ENCODE assay signal across 16 cellular contexts in the genomic region with DNA sequence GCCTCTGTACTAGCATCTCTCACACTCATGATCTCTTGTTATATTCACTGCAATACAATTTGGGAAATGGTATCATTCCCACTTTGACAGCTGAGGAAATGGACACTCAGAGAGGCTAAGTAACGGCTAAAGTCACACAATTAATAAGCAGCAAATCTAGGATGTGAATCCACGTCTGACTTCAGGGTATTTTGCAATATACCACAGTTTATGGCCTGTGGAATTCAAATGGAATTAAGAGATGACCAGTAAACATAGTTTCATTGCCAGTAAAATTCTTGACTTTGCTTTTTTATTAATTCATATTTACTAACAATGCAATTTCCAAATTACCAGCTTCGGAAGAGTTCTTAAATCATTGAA.
DNase-seq lines count a peak whose midpoint lies in the region; ATAC-seq and TF ChIP-seq lines count a peak whose summit lies in the region.
"Had no signal": no experiment of that assay in that cellular context is flagged by ENCODE, and none has a peak within 500 bp of the region (broad histone marks: within the 10 kb centered on the region; RNA-seq: fewer than 3 reads in every experiment).

No MANE protein-coding gene starts in this region.

- H3K27ac Mint-ChIP-seq in naive thymus-derived CD8-positive, alpha-beta T cell: no peak overlapping the region
- no peak overlapping the region for H3K27ac Mint-ChIP-seq in CD4-positive, alpha-beta memory T cell
- H3K27ac Mint-ChIP-seq: activated CD8-positive, alpha-beta T cell treated with anti-CD3 and anti-CD28 coated beads for 36 hours; B cell; memory B cell had no signal

- intact Hi-C loops in Right ventricle myocardium inferior (cut with DNase I): no loop called here
- intact Hi-C loops in lower lobe of right lung (cut with DNase I): no loop called here
- intact Hi-C loops in CD4-positive, alpha-beta memory T cell (cut with micrococcal nuclease): no loop called here

- ATAC-seq in Right ventricle myocardium inferior (no peak), lower lobe of right lung (peak in 1 of 2 donors; percentile 5)
- ATAC-seq in naive thymus-derived CD8-positive, alpha-beta T cell: no peak
- ATAC-seq: HepG2 had no signal

- peaks cover 0 to 4% (median 0%) of the 10 kb centered on the region in 3 donors for H3K36me3 Mint-ChIP-seq in naive thymus-derived CD8-positive, alpha-beta T cell
- peaks cover 0 to 4% of the 10 kb centered on the region in 2 donors for H3K36me3 Mint-ChIP-seq in CD4-positive, alpha-beta memory T cell

- H3K27me3 Mint-ChIP-seq in naive thymus-derived CD8-positive, alpha-beta T cell: peaks cover 0 to 10% (median 1%) of the 10 kb centered on the region in 5 donors
- H3K27me3 Mint-ChIP-seq in CD4-positive, alpha-beta memory T cell: no peaks in the 10 kb centered on the region
- H3K27me3 Mint-ChIP-seq: activated CD8-positive, alpha-beta T cell treated with anti-CD3 and anti-CD28 coated beads for 36 hours had no signal

- H3K4me3 Mint-ChIP-seq in naive thymus-derived CD8-positive, alpha-beta T cell: no peak overlapping the region
- no peak overlapping the region for H3K4me3 Mint-ChIP-seq in CD4-positive, alpha-beta memory T cell
- H3K4me3 Mint-ChIP-seq: activated CD8-positive, alpha-beta T cell treated with anti-CD3 and anti-CD28 coated beads for 36 hours; B cell; memory B cell had no signal

- H3K27ac ChIP-seq in right atrium auricular region (peak overlapping the region; percentile 99 to 100), lower lobe of right lung (peak overlapping the region; percentile 2)
- H3K27ac ChIP-seq in CD4-positive, alpha-beta memory T cell (ENCODE audit: low read depth, low read length): no peak overlapping the region

- no peak for TF ChIP-seq CTCF in right atrium auricular region (IDR thresholded peaks at IDR 0.05)
- no peak for TF ChIP-seq CTCF in lower lobe of right lung (IDR thresholded peaks at IDR 0.05)

- CTCF ChIA-PET in CD4-positive, alpha-beta memory T cell (lab: Charles Lee; ENCODE audit: partially characterized antibody): interaction anchor here (1.1 to 20.1 kb wide), 3 partner anchors 10 to 35 kb away, joined by 4 to 346 read pairs (median 9); no protein-coding TSS in a partner anchor

- no peaks in the 10 kb centered on the region for H3K9me3 ChIP-seq in right atrium auricular region
- H3K9me3 ChIP-seq in lower lobe of right lung: no peaks in the 10 kb centered on the region
- H3K9me3 ChIP-seq in CD4-positive, alpha-beta memory T cell (ENCODE audit: control insufficient read depth in 1 of 2, low read length in 2 of 2): no peaks in the 10 kb centered on the region

- DNase-seq in right atrium auricular region (ENCODE audit: low spot score) (no peak), Right ventricle myocardium inferior (ENCODE audit: missing footprints) (no peak), astrocyte of the hippocampus (ENCODE audit: low read depth, low spot score) (peak; percentile 16), lower lobe of right lung (no peak), NCI-H1436 treated with DMSO at 0.1 percent for 48 hours (lab: John Stamatoyannopoulos, UW) (no peak), NCI-H2227 treated with DMSO at 0.1 percent for 48 hours (lab: John Stamatoyannopoulos, UW) (no peak)
- DNase-seq in naive thymus-derived CD8-positive, alpha-beta T cell: no peak
- no peak for DNase-seq in CD4-positive, alpha-beta memory T cell
- DNase-seq: activated CD8-positive, alpha-beta T cell treated with anti-CD3 and anti-CD28 coated beads for 36 hours; DMS153; NCI-H1048; NCI-H226; spleen had no signal

- H3K4me1 ChIP-seq in right atrium auricular region (peaks cover 0 to 24% of the 10 kb centered on the region in 2 donors), lower lobe of right lung (peaks cover 6% of the 10 kb centered on the region)
- peaks cover 12% of the 10 kb centered on the region for H3K4me1 ChIP-seq in CD4-positive, alpha-beta memory T cell (ENCODE audit: insufficient read depth, low read length)

- peaks cover 0 to 4% (median 0%) of the 10 kb centered on the region in 4 donors for H3K4me1 Mint-ChIP-seq in naive thymus-derived CD8-positive, alpha-beta T cell
- H3K4me1 Mint-ChIP-seq in CD4-positive, alpha-beta memory T cell: peaks cover 7 to 22% (median 11%) of the 10 kb centered on the region in 4 donors

- POLR2A ChIA-PET in naive thymus-derived CD8-positive, alpha-beta T cell (lab: Charles Lee): no interaction called here
- POLR2A ChIA-PET in CD4-positive, alpha-beta memory T cell (lab: Charles Lee; ENCODE audit: partially characterized antibody): interaction anchor here (0.5 to 2.1 kb wide), 2 partner anchors 9 to 72 kb away, joined by 3 to 11 read pairs; no protein-coding TSS in a partner anchor

- H3K27me3 ChIP-seq in right atrium auricular region (no peaks in the 10 kb centered on the region), lower lobe of right lung (ENCODE audit: low read depth) (no peaks in the 10 kb centered on the region)
- no peaks in the 10 kb centered on the region for H3K27me3 ChIP-seq in CD4-positive, alpha-beta memory T cell (ENCODE audit: insufficient read depth, low read length)
- H3K27me3 ChIP-seq: spleen had no signal

- H3K9me3 Mint-ChIP-seq in naive thymus-derived CD8-positive, alpha-beta T cell: no peaks in the 10 kb centered on the region
- no peaks in the 10 kb centered on the region for H3K9me3 Mint-ChIP-seq in CD4-positive, alpha-beta memory T cell
- H3K9me3 Mint-ChIP-seq: activated CD8-positive, alpha-beta T cell treated with anti-CD3 and anti-CD28 coated beads for 36 hours; memory B cell had no signal

- peaks cover 9% of the 10 kb centered on the region for H3K36me3 ChIP-seq in right atrium auricular region
- H3K36me3 ChIP-seq in lower lobe of right lung: no peaks in the 10 kb centered on the region
- H3K36me3 ChIP-seq in CD4-positive, alpha-beta memory T cell (ENCODE audit: insufficient read depth, low read length): no peaks in the 10 kb centered on the region
- H3K36me3 ChIP-seq: spleen had no signal

- H3K4me3 ChIP-seq in right atrium auricular region (no peak overlapping the region), lower lobe of right lung (no peak overlapping the region)
- no peak overlapping the region for H3K4me3 ChIP-seq in CD4-positive, alpha-beta memory T cell (ENCODE audit: low read length in 2 of 2)
- H3K4me3 ChIP-seq: spleen had no signal
